Comparison of ENCODE assay signal across 26 cellular contexts in genomic region chr4:84857296-84857695, GRCh38.
"Had no signal": no experiment of that assay in that cellular context is flagged by ENCODE, and none has a peak within 500 bp of the region (broad histone marks: within the 10 kb centered on the region; RNA-seq: fewer than 3 reads in every experiment).

No MANE protein-coding gene starts in this region.

- H3K4me1 Mint-ChIP-seq: activated CD4-positive, alpha-beta T cell treated with anti-CD3 and anti-CD28 coated beads for 36 hours; activated CD4-positive, alpha-beta T cell treated with anti-CD3 and anti-CD28 coated beads, Interleukin-2, amount 10 ng/mL, durations not matched to agents 24 days and 14 days; activated CD8-positive, alpha-beta memory T cell treated with anti-CD3 and anti-CD28 coated beads, Interleukin-2, amount 10 ng/mL, durations not matched to agents 7 days and 5 days; activated naive CD4-positive, alpha-beta T cell treated with anti-CD3 and anti-CD28 coated beads, Interleukin-2, amount 10 ng/mL, durations not matched to agents 7 days and 5 days; activated naive CD8-positive, alpha-beta T cell treated with anti-CD3 and anti-CD28 coated beads, Interleukin-2, amount 10 ng/mL, durations not matched to agents 7 days and 5 days had no signal

- H3K9me3 Mint-ChIP-seq: activated CD4-positive, alpha-beta memory T cell treated with anti-CD3 and anti-CD28 coated beads for 36 hours; activated CD4-positive, alpha-beta T cell treated with anti-CD3 and anti-CD28 coated beads, Interleukin-2, amount 10 ng/mL, durations not matched to agents 24 days and 14 days; activated naive CD4-positive, alpha-beta T cell treated with anti-CD3 and anti-CD28 coated beads, Interleukin-2, amount 10 ng/mL, durations not matched to agents 7 days and 5 days; activated naive CD8-positive, alpha-beta T cell treated with anti-CD3 and anti-CD28 coated beads, Interleukin-2, amount 10 ng/mL, durations not matched to agents 7 days and 5 days; activated T-cell treated with anti-CD3 and anti-CD28 coated beads, Interleukin-2, amount 50 U/mL, for 72 hours; brain had no signal

- H3K27ac ChIP-seq: ascending aorta, breast epithelium, cardiac muscle cell, colonic mucosa, esophagus muscularis mucosa, gastroesophageal sphincter had no signal

- H3K4me3 Mint-ChIP-seq: activated CD4-positive, alpha-beta memory T cell treated with anti-CD3 and anti-CD28 coated beads for 36 hours; activated CD4-positive, alpha-beta T cell treated with anti-CD3 and anti-CD28 coated beads for 36 hours; activated CD4-positive, alpha-beta T cell treated with anti-CD3 and anti-CD28 coated beads, Interleukin-2, amount 10 ng/mL, durations not matched to agents 24 days and 14 days; activated CD8-positive, alpha-beta memory T cell treated with anti-CD3 and anti-CD28 coated beads, Interleukin-2, amount 10 ng/mL, durations not matched to agents 7 days and 5 days; activated CD8-positive, alpha-beta T cell treated with anti-CD3 and anti-CD28 coated beads, Interleukin-2, amount 10 ng/mL, durations not matched to agents 7 days and 5 days; activated naive CD4-positive, alpha-beta T cell treated with anti-CD3 and anti-CD28 coated beads, Interleukin-2, amount 10 ng/mL, durations not matched to agents 7 days and 5 days; activated naive CD8-positive, alpha-beta T cell treated with anti-CD3 and anti-CD28 coated beads, Interleukin-2, amount 10 ng/mL, durations not matched to agents 7 days and 5 days; activated T-cell treated with anti-CD3 and anti-CD28 coated beads, Interleukin-2, amount 50 U/mL, for 72 hours; brain had no signal

- H3K4me1 ChIP-seq: colonic mucosa had no signal

- H3K9me3 ChIP-seq: ascending aorta, breast epithelium, colonic mucosa, esophagus muscularis mucosa, gastroesophageal sphincter had no signal

- DNase-seq: activated CD4-positive, alpha-beta memory T cell treated with anti-CD3 and anti-CD28 coated beads for 36 hours; activated CD4-positive, alpha-beta T cell treated with anti-CD3 and anti-CD28 coated beads for 36 hours; activated CD4-positive, alpha-beta T cell treated with anti-CD3 and anti-CD28 coated beads, Interleukin-2, amount 10 ng/mL, durations not matched to agents 24 days and 14 days; activated CD4-positive, CD25-positive, alpha-beta regulatory T cell; activated CD4-positive, CD25-positive, alpha-beta regulatory T cell treated with anti-CD3 and anti-CD28 coated beads, Interleukin-2, amount 50 U/mL, for 72 hours; activated CD8-positive, alpha-beta memory T cell treated with anti-CD3 and anti-CD28 coated beads, Interleukin-2, amount 10 ng/mL, durations not matched to agents 7 days and 5 days; activated CD8-positive, alpha-beta memory T cell treated with anti-CD3 and anti-CD28 coated beads, Interleukin-2, amount 50 U/mL, for 4 hours; activated CD8-positive, alpha-beta T cell treated with anti-CD3 and anti-CD28 coated beads, Interleukin-2, amount 10 ng/mL, durations not matched to agents 7 days and 5 days; activated gamma-delta T cell; activated naive CD4-positive, alpha-beta T cell; activated naive CD4-positive, alpha-beta T cell treated with anti-CD3 and anti-CD28 coated beads, Interleukin-2, amount 10 ng/mL, durations not matched to agents 7 days and 5 days; activated naive CD8-positive, alpha-beta T cell treated with anti-CD3 and anti-CD28 coated beads, Interleukin-2, amount 10 ng/mL, durations not matched to agents 7 days and 5 days; activated T-cell treated with anti-CD3 and anti-CD28 coated beads, Interleukin-2, amount 50 U/mL, for 1 hour; activated T-cell treated with anti-CD3 and anti-CD28 coated beads, Interleukin-2, amount 50 U/mL, for 72 hours; central memory CD4-positive, alpha-beta T cell; colonic mucosa; effector CD8-positive, alpha-beta T cell; foreskin melanocyte; T-helper 2 cell had no signal

- H3K4me3 ChIP-seq: ascending aorta, breast epithelium, cardiac muscle cell, colonic mucosa, esophagus muscularis mucosa, gastroesophageal sphincter had no signal

- H3K27me3 ChIP-seq: ascending aorta, breast epithelium, cardiac muscle cell, colonic mucosa, esophagus muscularis mucosa, gastroesophageal sphincter had no signal

- ATAC-seq: activated CD4-positive, alpha-beta T cell treated with anti-CD3 and anti-CD28 coated beads for 36 hours; activated CD8-positive, alpha-beta memory T cell treated with anti-CD3 and anti-CD28 coated beads, Interleukin-2, amount 10 ng/mL, durations not matched to agents 7 days and 5 days; activated CD8-positive, alpha-beta T cell treated with anti-CD3 and anti-CD28 coated beads, Interleukin-2, amount 10 ng/mL, durations not matched to agents 7 days and 5 days; activated naive CD4-positive, alpha-beta T cell treated with anti-CD3 and anti-CD28 coated beads, Interleukin-2, amount 50 U/mL, for 72 hours; activated T-cell treated with anti-CD3 and anti-CD28 coated beads, Interleukin-2, amount 50 U/mL, for 72 hours; gastroesophageal sphincter had no signal

- H3K36me3 Mint-ChIP-seq: activated CD4-positive, alpha-beta memory T cell treated with anti-CD3 and anti-CD28 coated beads for 36 hours; activated CD8-positive, alpha-beta memory T cell treated with anti-CD3 and anti-CD28 coated beads, Interleukin-2, amount 10 ng/mL, durations not matched to agents 7 days and 5 days; activated naive CD4-positive, alpha-beta T cell treated with anti-CD3 and anti-CD28 coated beads, Interleukin-2, amount 10 ng/mL, durations not matched to agents 7 days and 5 days; activated naive CD4-positive, alpha-beta T cell treated with anti-CD3 and anti-CD28 coated beads, Interleukin-2, amount 50 U/mL, for 72 hours; activated naive CD8-positive, alpha-beta T cell treated with anti-CD3 and anti-CD28 coated beads, Interleukin-2, amount 10 ng/mL, durations not matched to agents 7 days and 5 days had no signal

- H3K27ac Mint-ChIP-seq: activated CD4-positive, alpha-beta memory T cell treated with anti-CD3 and anti-CD28 coated beads for 36 hours; activated CD4-positive, alpha-beta T cell treated with anti-CD3 and anti-CD28 coated beads for 36 hours; activated CD4-positive, alpha-beta T cell treated with anti-CD3 and anti-CD28 coated beads, Interleukin-2, amount 10 ng/mL, durations not matched to agents 24 days and 14 days; activated CD8-positive, alpha-beta memory T cell treated with anti-CD3 and anti-CD28 coated beads, Interleukin-2, amount 10 ng/mL, durations not matched to agents 7 days and 5 days; activated CD8-positive, alpha-beta T cell treated with anti-CD3 and anti-CD28 coated beads, Interleukin-2, amount 10 ng/mL, durations not matched to agents 7 days and 5 days; activated naive CD4-positive, alpha-beta T cell treated with anti-CD3 and anti-CD28 coated beads, Interleukin-2, amount 10 ng/mL, durations not matched to agents 7 days and 5 days; activated naive CD4-positive, alpha-beta T cell treated with anti-CD3 and anti-CD28 coated beads, Interleukin-2, amount 50 U/mL, for 72 hours; activated naive CD8-positive, alpha-beta T cell treated with anti-CD3 and anti-CD28 coated beads, Interleukin-2, amount 10 ng/mL, durations not matched to agents 7 days and 5 days; activated T-cell treated with anti-CD3 and anti-CD28 coated beads, Interleukin-2, amount 50 U/mL, for 72 hours had no signal

- H3K27me3 Mint-ChIP-seq: activated CD4-positive, alpha-beta memory T cell treated with anti-CD3 and anti-CD28 coated beads for 36 hours; activated CD4-positive, alpha-beta T cell treated with anti-CD3 and anti-CD28 coated beads, Interleukin-2, amount 10 ng/mL, durations not matched to agents 24 days and 14 days; activated CD8-positive, alpha-beta memory T cell treated with anti-CD3 and anti-CD28 coated beads, Interleukin-2, amount 10 ng/mL, durations not matched to agents 7 days and 5 days; activated naive CD8-positive, alpha-beta T cell treated with anti-CD3 and anti-CD28 coated beads, Interleukin-2, amount 10 ng/mL, durations not matched to agents 7 days and 5 days; brain had no signal

- H3K36me3 ChIP-seq: breast epithelium, colonic mucosa had no signal
